Comparison of ENCODE assay signal across 8 cellular contexts in genomic region chr5:138544171-138545134, GRCh38. TPM values are rescaled to one million over a fixed set of nuclear protein-coding genes. Genes with fewer than 3 reads are reported as not detected.
DNase-seq lines count a peak whose midpoint lies in the region; ATAC-seq and TF ChIP-seq lines count a peak whose summit lies in the region.

No MANE protein-coding gene starts in this region.

- H3K4me3 Mint-ChIP-seq in activated T-helper 1 cell treated with anti-CD3 and anti-CD28 coated beads, Interleukin-12 subunit alpha, Interleukin-12 subunit beta, Interleukin-2, Interleukin-4 antibody, amounts not matched to agents 30 ng/mL and 10 ng/mL and 1 ng/mL, durations not matched to agents 14 hours and 24 hours and 36 hours = peak overlapping the region; percentile 99

- peaks cover 36% of the 10 kb centered on the region for H3K4me1 ChIP-seq in hepatocyte (ENCODE audit: insufficient read depth)

- peak overlapping the region; percentile 92 for H3K4me2 ChIP-seq in hepatocyte

- no peak for TF ChIP-seq CTCF in hepatocyte (IDR thresholded peaks at IDR 0.05; ENCODE audit: poor library complexity)

- peak; percentile 3 for DNase-seq in activated T-cell treated with anti-CD3 and anti-CD28 coated beads for 1 hour (ENCODE audit: low read depth)
- no peak for DNase-seq in activated T-cell treated with anti-CD3 and anti-CD28 coated beads, Interleukin-2, amount 50 U/mL, for 48 hours
- DNase-seq in activated T-helper 1 cell treated with anti-CD3 and anti-CD28 coated beads, Interleukin-12 subunit alpha, Interleukin-12 subunit beta, Interleukin-2, Interleukin-4 antibody, amounts not matched to agents 30 ng/mL and 10 ng/mL and 1 ng/mL, durations not matched to agents 14 hours and 24 hours and 36 hours (ENCODE audit: low spot score) = no peak
- peak; percentile 23 for DNase-seq in hepatocyte (ENCODE audit: low spot score)
- no peak for DNase-seq in KG1 (lab: John Stamatoyannopoulos, UW)

- intact Hi-C loops in activated T-helper 1 cell treated with anti-CD3 and anti-CD28 coated beads, Interleukin-12 subunit alpha, Interleukin-12 subunit beta, Interleukin-2, Interleukin-4 antibody, amounts not matched to agents 30 ng/mL and 10 ng/mL and 1 ng/mL, durations not matched to agents 14 hours and 24 hours and 36 hours (cut with micrococcal nuclease) = loop anchor here (5.0 to 10.0 kb wide), 3 partner anchors 728 to 1020 kb away; partner anchors contain the start of genes HNRNPA0 and UBE2D2

- peak overlapping the region; percentile 100 for H3K27ac Mint-ChIP-seq in activated T-helper 1 cell treated with anti-CD3 and anti-CD28 coated beads, Interleukin-12 subunit alpha, Interleukin-12 subunit beta, Interleukin-2, Interleukin-4 antibody, amounts not matched to agents 30 ng/mL and 10 ng/mL and 1 ng/mL, durations not matched to agents 14 hours and 24 hours and 36 hours

- H4K20me1 ChIP-seq in hepatocyte (ENCODE audit: insufficient read depth, poor library complexity, severe bottlenecking) = peaks cover 25% of the 10 kb centered on the region

- no peaks in the 10 kb centered on the region for H3K27me3 ChIP-seq in hepatocyte

- H3K9me3 Mint-ChIP-seq in activated T-helper 1 cell treated with anti-CD3 and anti-CD28 coated beads, Interleukin-12 subunit alpha, Interleukin-12 subunit beta, Interleukin-2, Interleukin-4 antibody, amounts not matched to agents 30 ng/mL and 10 ng/mL and 1 ng/mL, durations not matched to agents 14 hours and 24 hours and 36 hours = no peaks in the 10 kb centered on the region

- no peak overlapping the region for H2AFZ ChIP-seq in hepatocyte

- peaks cover 56% of the 10 kb centered on the region for H3K4me1 Mint-ChIP-seq in activated T-helper 1 cell treated with anti-CD3 and anti-CD28 coated beads, Interleukin-12 subunit alpha, Interleukin-12 subunit beta, Interleukin-2, Interleukin-4 antibody, amounts not matched to agents 30 ng/mL and 10 ng/mL and 1 ng/mL, durations not matched to agents 14 hours and 24 hours and 36 hours (ENCODE audit: low read depth)

- no peaks in the 10 kb centered on the region for H3K9me3 ChIP-seq in hepatocyte (ENCODE audit: low read depth)

- H3K9me2 ChIP-seq in hepatocyte (replicated peaks; ENCODE audit: insufficient read depth) = no peaks in the 10 kb centered on the region

- H3K36me3 Mint-ChIP-seq in activated T-helper 1 cell treated with anti-CD3 and anti-CD28 coated beads, Interleukin-12 subunit alpha, Interleukin-12 subunit beta, Interleukin-2, Interleukin-4 antibody, amounts not matched to agents 30 ng/mL and 10 ng/mL and 1 ng/mL, durations not matched to agents 14 hours and 24 hours and 36 hours (ENCODE audit: low read depth) = peaks cover 36% of the 10 kb centered on the region

- WGBS in hepatocyte (ENCODE audit: low lambda C conversion rate, missing lambda C conversion rate) = 58% methylated on average over 17 of the region's 17 CpGs

- H3K4me3 ChIP-seq in hepatocyte (peak overlapping the region; percentile 35), skin epidermis (peak overlapping the region; percentile 68 to 99 (median 93))

- peaks cover 90% of the 10 kb centered on the region for H3K79me2 ChIP-seq in hepatocyte

- no peaks in the 10 kb centered on the region for H3K36me3 ChIP-seq in hepatocyte (replicated peaks; ENCODE audit: insufficient read depth, low read depth)

- H3K27ac ChIP-seq in hepatocyte (peak overlapping the region; percentile 96), skin epidermis (peak overlapping the region; percentile 91 to 100 (median 99))

- no peaks in the 10 kb centered on the region for H3K27me3 Mint-ChIP-seq in activated T-helper 1 cell treated with anti-CD3 and anti-CD28 coated beads, Interleukin-12 subunit alpha, Interleukin-12 subunit beta, Interleukin-2, Interleukin-4 antibody, amounts not matched to agents 30 ng/mL and 10 ng/mL and 1 ng/mL, durations not matched to agents 14 hours and 24 hours and 36 hours (ENCODE audit: insufficient read depth)

- ATAC-seq in GM19395 (IDR thresholded peaks at IDR 0.05; ENCODE audit: unreplicated experiment) = no peak
- no peak for ATAC-seq in HG03342 (IDR thresholded peaks at IDR 0.05; ENCODE audit: unreplicated experiment)

RNA-seq across cellular contexts. Expression of gene ETF1, which starts 1.4 kb away (rescaled TPM):
- total RNA-seq in activated T-helper 1 cell treated with anti-CD3 and anti-CD28 coated beads, Interleukin-12 subunit alpha, Interleukin-12 subunit beta, Interleukin-2, Interleukin-4 antibody, amounts not matched to agents 30 ng/mL and 10 ng/mL and 1 ng/mL, durations not matched to agents 14 hours and 24 hours and 36 hours = 201 and 219 TPM in 2 replicates
- total RNA-seq in hepatocyte = 90.5 and 93.3 TPM in 2 replicates
- 35.3 and 42.6 TPM in 2 replicates for polyA plus RNA-seq in hepatocyte

RNA-seq across cellular contexts. Expression of gene HSPA9, which starts 30.7 kb away (rescaled TPM):
- total RNA-seq in activated T-helper 1 cell treated with anti-CD3 and anti-CD28 coated beads, Interleukin-12 subunit alpha, Interleukin-12 subunit beta, Interleukin-2, Interleukin-4 antibody, amounts not matched to agents 30 ng/mL and 10 ng/mL and 1 ng/mL, durations not matched to agents 14 hours and 24 hours and 36 hours = 372 and 383 TPM in 2 replicates
- 383 and 429 TPM in 2 replicates for total RNA-seq in hepatocyte
- polyA plus RNA-seq in hepatocyte = 211 and 212 TPM in 2 replicates

Comparison
In these comparisons a context has a peak if more than half of its experiments do, and no peak if none do; other contexts are left out.
1. DNase-seq: peak in activated T-cell treated with anti-CD3 and anti-CD28 coated beads for 1 hour (single experiment) and hepatocyte (single experiment); none in activated T-cell treated with anti-CD3 and anti-CD28 coated beads, Interleukin-2, amount 50 U/mL, for 48 hours (0 of 2), activated T-helper 1 cell treated with anti-CD3 and anti-CD28 coated beads, Interleukin-12 subunit alpha, Interleukin-12 subunit beta, Interleukin-2, Interleukin-4 antibody, amounts not matched to agents 30 ng/mL and 10 ng/mL and 1 ng/mL, durations not matched to agents 14 hours and 24 hours and 36 hours (single experiment) and KG1 (single experiment).